In the genomic region with DNA sequence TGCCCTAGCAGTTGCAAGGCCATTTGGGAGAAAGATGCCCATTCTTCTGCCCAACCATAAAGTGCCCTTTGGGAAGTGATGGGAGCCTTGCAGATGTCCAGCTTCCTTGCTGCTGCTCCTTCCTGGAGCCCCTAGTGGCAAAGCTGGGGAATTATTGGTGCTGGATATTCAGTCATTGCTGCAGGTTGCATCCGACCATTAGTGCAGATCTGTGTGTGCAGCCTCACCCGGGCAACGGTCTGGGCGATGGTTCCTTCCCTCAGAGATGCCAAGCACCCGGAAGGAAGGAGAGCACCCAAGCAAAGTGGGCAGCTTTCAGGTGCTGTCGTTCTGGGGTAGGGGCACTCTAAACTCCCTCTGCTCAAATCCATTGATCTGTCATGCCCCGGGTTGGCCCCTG, we compare ENCODE assay signal across 8 cellular contexts.
DNase-seq lines count a peak whose midpoint lies in the region; ATAC-seq and TF ChIP-seq lines count a peak whose summit lies in the region.

No MANE protein-coding gene starts in this region.

- no peak overlapping the region for H3K27ac Mint-ChIP-seq in immature natural killer cell

- no peak for TF ChIP-seq POLR2A in transverse colon (IDR thresholded peaks at IDR 0.05)

- intact Hi-C loops in transverse colon (cut with DNase I; ENCODE audit: low total_unique reads) = loop anchor here (10.0 kb wide), 1 partner anchor 1849 kb away; no protein-coding TSS in a partner anchor

- H3K4me3 ChIP-seq in right atrium auricular region (no peak overlapping the region), transverse colon (no peak overlapping the region)

- no peak overlapping the region for H3K4me3 Mint-ChIP-seq in immature natural killer cell

- in situ Hi-C loops in transverse colon (cut with MboI; ENCODE audit: low pct_ligation_motif_present in 1 of 4, low pct_unique_long_range_greater_than_20kb in 1 of 4, low sequenced_read_pairs in 3 of 4) = no loop called here

- H3K4me1 Mint-ChIP-seq in immature natural killer cell = no peaks in the 10 kb centered on the region

- H3K27ac ChIP-seq in VCaP (no peak overlapping the region), right atrium auricular region (no peak overlapping the region), transverse colon (no peak overlapping the region)

- H3K27me3 ChIP-seq in right atrium auricular region (no peaks in the 10 kb centered on the region), transverse colon (peaks cover 15% of the 10 kb centered on the region)

- peak; percentile 53 for DNase-seq in EL
- DNase-seq in Kasumi-1 (lab: John Stamatoyannopoulos, UW) = peak; percentile 3 to 7
- no peak for DNase-seq in right atrium auricular region (ENCODE audit: low spot score)
- no peak for DNase-seq in transverse colon
- DNase-seq in immature natural killer cell = no peak

- TF ChIP-seq CTCF in VCaP (conservative IDR thresholded peaks at IDR 0.05) (peak; percentile 82), right atrium auricular region (IDR thresholded peaks at IDR 0.05) (peak; percentile 53 to 69), transverse colon (IDR thresholded peaks at IDR 0.05) (peak; percentile 51 to 61 (median 58))

- H3K4me1 ChIP-seq in right atrium auricular region (peaks cover 0 to under 1% of the 10 kb centered on the region in 2 donors), transverse colon (no peaks in the 10 kb centered on the region)

- H3K9me3 ChIP-seq in right atrium auricular region (no peaks in the 10 kb centered on the region), transverse colon (no peaks in the 10 kb centered on the region)

- H3K27me3 Mint-ChIP-seq in immature natural killer cell (ENCODE audit: low read depth in 3 of 3) = peaks cover 3 to 15% (median 5%) of the 10 kb centered on the region in 3 donors

- WGBS in transverse colon (ENCODE audit: low coverage in 1 of 2), 2 donors = 27% methylated on average over 7 of the region's 7 CpGs; no CpG with 5 or more reads in 1 of the 2 donors

- ATAC-seq in HG03175 (IDR thresholded peaks at IDR 0.05; ENCODE audit: unreplicated experiment) (no peak), GM18520 (IDR thresholded peaks at IDR 0.05; ENCODE audit: unreplicated experiment) (no peak)

- H3K36me3 ChIP-seq in right atrium auricular region (no peaks in the 10 kb centered on the region), transverse colon (no peaks in the 10 kb centered on the region)

- no peaks in the 10 kb centered on the region for H3K9me3 Mint-ChIP-seq in immature natural killer cell

- no peak for TF ChIP-seq EP300 in transverse colon (IDR thresholded peaks at IDR 0.05; ENCODE audit: low read depth)

- no peaks in the 10 kb centered on the region for H3K36me3 Mint-ChIP-seq in immature natural killer cell

Comparison
In these comparisons a context has a peak if more than half of its experiments do, and no peak if none do; other contexts are left out.
1. DNase-seq: peak in EL (single experiment) and Kasumi-1 (2 of 2); none in right atrium auricular region (single experiment), transverse colon (single experiment) and immature natural killer cell (0 of 3).
2. Peak in every context shown above with its lines, with median percentiles within 50 percentile points of each other: CTCF ChIP-seq.